23 cellular contexts compared by ENCODE assay signal in the genomic region with DNA sequence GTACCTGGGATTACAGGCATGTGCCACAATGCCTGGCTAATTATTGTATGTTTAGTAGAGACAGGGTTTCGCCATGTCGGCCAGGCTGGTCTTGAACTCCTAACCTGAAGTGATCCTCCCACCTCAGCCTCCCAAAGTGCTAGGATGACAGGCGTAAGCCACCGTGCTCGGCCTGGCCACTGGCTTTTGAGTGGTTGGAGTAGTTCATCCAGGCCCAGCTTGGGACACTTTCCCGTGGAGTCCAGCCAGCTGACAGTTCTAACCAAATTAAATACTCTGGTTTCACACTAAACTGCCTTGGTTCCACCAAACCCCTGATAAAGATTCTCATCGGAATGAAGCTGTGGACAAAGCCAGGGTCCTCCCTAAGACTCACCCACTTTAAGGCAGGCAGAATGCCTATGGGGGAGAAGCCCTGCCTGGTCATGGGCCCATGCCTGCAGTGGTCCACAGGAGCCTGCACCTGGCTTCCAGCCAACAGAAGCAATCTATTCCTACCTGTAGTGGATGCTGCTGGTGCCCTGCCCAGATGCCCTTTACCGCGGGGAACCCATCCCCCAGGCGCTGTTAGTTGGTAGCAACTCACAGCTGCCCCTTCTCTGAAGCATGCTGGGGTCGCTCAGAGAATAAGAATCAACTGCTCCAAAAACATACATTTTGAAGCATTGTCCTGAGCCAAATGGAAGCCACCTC. TPM values are rescaled to one million over a fixed set of nuclear protein-coding genes. Genes with fewer than 3 reads are reported as not detected.
"Had no signal": no experiment of that assay in that cellular context is flagged by ENCODE, and none has a peak within 500 bp of the region (broad histone marks: within the 10 kb centered on the region; RNA-seq: fewer than 3 reads in every experiment).

No MANE protein-coding gene starts in this region.

- H3K4me3 Mint-ChIP-seq: dendritic cell treated with granulocyte-macrophage colony-stimulating factor and Interleukin-4, amounts not matched to agents 40 ng/mL and 50 ng/mL, for 4 days; endodermal cell; naive thymus-derived CD4-positive, alpha-beta T cell; nephron progenitor cell; stimulated activated effector memory CD8-positive, alpha-beta T cell treated with anti-CD3 and anti-CD28 coated beads, Interleukin-12 subunit alpha, Interleukin-12 subunit beta, amount 100 ng/mL, for 72 hours; type B pancreatic cell had no signal

- H3K36me3 Mint-ChIP-seq: naive thymus-derived CD4-positive, alpha-beta T cell; stimulated activated effector memory CD8-positive, alpha-beta T cell treated with anti-CD3 and anti-CD28 coated beads, Interleukin-12 subunit alpha, Interleukin-12 subunit beta, amount 100 ng/mL, for 72 hours; type B pancreatic cell had no signal

- H3K4me3 ChIP-seq: gastrocnemius medialis, left lung, ovary, smooth muscle cell, stomach, thyroid gland had no signal

- H3K4me1 ChIP-seq: left lung had no signal

- H3K9me3 ChIP-seq: gastrocnemius medialis, left lung, ovary, stomach, thyroid gland had no signal

- H3K9me3 Mint-ChIP-seq: dendritic cell treated with granulocyte-macrophage colony-stimulating factor and Interleukin-4, amounts not matched to agents 40 ng/mL and 50 ng/mL, for 4 days; endodermal cell; naive thymus-derived CD4-positive, alpha-beta T cell; nephron progenitor cell; stimulated activated effector memory CD8-positive, alpha-beta T cell treated with anti-CD3 and anti-CD28 coated beads, Interleukin-12 subunit alpha, Interleukin-12 subunit beta, amount 100 ng/mL, for 72 hours; type B pancreatic cell had no signal

- H3K27me3 Mint-ChIP-seq: type B pancreatic cell had no signal

- H3K4me1 Mint-ChIP-seq: stimulated activated effector memory CD8-positive, alpha-beta T cell treated with anti-CD3 and anti-CD28 coated beads, Interleukin-12 subunit alpha, Interleukin-12 subunit beta, amount 100 ng/mL, for 72 hours had no signal

- H3K27me3 ChIP-seq: gastrocnemius medialis, left lung, ovary, stomach, thyroid gland had no signal

- H3K36me3 ChIP-seq: gastrocnemius medialis, left lung, ovary, stomach, thyroid gland had no signal

- DNase-seq: kidney had no signal

- H3K27ac ChIP-seq: epithelial cell of prostate, left lung, ovary, stomach, thyroid gland had no signal

- H3K27ac Mint-ChIP-seq: dendritic cell treated with granulocyte-macrophage colony-stimulating factor and Interleukin-4, amounts not matched to agents 40 ng/mL and 50 ng/mL, for 4 days; endodermal cell; nephron progenitor cell; stimulated activated effector memory CD8-positive, alpha-beta T cell treated with anti-CD3 and anti-CD28 coated beads, Interleukin-12 subunit alpha, Interleukin-12 subunit beta, amount 100 ng/mL, for 72 hours had no signal

RNA-seq across cellular contexts. Expression of a gene that starts 5.2 kb away (rescaled TPM):
- total RNA-seq: cerebellum; endodermal cell; esophagus mucosa; glomerular endothelial cell; left lung; lower leg skin; lung microvascular endothelial cell; naive thymus-derived CD4-positive, alpha-beta T cell; occipital lobe; pulmonary artery endothelial cell; smooth muscle cell; subcutaneous adipose tissue; temporal lobe; thyroid gland had no signal
- polyA plus RNA-seq: naive thymus-derived CD4-positive, alpha-beta T cell; stomach had no signal
